ENCODE assay signal across 8 cellular contexts in the genomic region with DNA sequence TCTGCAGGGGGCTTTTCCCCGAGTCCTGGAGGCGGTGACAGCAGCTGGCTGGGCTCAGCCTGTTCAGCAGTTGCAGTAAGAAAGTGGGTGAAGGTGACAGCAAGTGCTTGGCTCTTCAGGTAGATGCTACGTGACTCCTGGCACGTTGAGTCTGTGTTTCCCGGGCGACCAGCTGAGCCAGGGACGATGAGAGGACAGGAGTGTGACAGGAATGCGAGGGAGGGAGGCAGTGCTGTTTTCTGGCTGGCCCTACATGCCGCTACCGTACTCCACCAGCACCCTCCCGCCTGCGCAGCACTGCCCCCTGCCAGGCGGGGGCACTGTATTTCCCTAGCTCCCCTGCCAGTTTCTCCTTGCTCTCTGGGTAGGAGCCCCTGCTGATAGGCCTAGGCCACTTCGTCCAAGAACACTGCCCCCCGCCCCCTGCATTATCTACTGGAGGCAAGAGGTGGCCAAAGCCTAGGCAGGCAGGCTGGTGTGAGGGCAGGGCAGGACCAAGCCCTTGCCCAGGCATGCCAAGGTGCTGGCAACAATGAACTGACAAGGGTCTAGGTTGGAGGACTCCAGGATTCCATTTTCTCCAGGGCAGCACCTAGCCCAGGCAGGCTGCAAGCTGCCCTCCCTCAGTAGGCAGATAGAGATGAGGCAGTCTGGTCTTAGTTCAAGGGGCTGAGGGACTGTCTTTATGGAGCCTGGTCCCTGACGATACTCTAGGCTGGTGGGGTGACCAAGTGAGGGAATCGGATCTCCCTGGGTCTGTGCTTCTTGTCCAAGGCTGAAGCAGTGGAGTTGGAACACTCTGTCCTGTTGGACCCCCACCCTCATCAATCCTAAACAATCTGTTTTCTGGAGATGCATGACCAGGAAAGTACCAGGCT. TPM values are rescaled to one million over a fixed set of nuclear protein-coding genes. Genes with fewer than 3 reads are reported as not detected.
DNase-seq lines count a peak whose midpoint lies in the region; ATAC-seq and TF ChIP-seq lines count a peak whose summit lies in the region.

No MANE protein-coding gene starts in this region.

- no peak overlapping the region for H2BK5ac ChIP-seq in H9 (ENCODE audit: insufficient read length, low read length)

- no peak overlapping the region for H3K23ac ChIP-seq in H9 (ENCODE audit: insufficient read length, low read depth, low read length)

- H2BK120ac ChIP-seq in H9 (ENCODE audit: low read depth, low read length, poor library complexity, severe bottlenecking): no peak overlapping the region

- H3K27ac Mint-ChIP-seq in Calu3 (ENCODE audit: unreplicated experiment) (peak overlapping the region; percentile 80), H9 (peak overlapping the region; percentile 27 to 85 (median 44); a peak in 4 of 7 replicates)

- no peak overlapping the region for H2BK15ac ChIP-seq in H9 (ENCODE audit: low read depth, low read length)

- H3K9ac ChIP-seq in H9 (ENCODE audit: extremely low read depth, insufficient read length, low read length) (no peak overlapping the region), colonic mucosa (ENCODE audit: low read depth in 2 of 2, low read length in 2 of 2) (peak overlapping the region in 1 of 2 donors; percentile 59)

- H3K4me3 ChIP-seq in WERI-Rb-1 (ENCODE audit: low read depth, low read length) (peak overlapping the region; percentile 41), colonic mucosa (no peak overlapping the region), lower leg skin (ENCODE audit: low read depth, poor library complexity, severe bottlenecking) (no peak overlapping the region)

- no peak overlapping the region for H2BK20ac ChIP-seq in H9 (ENCODE audit: low read depth, low read length, poor library complexity, severe bottlenecking)

- no peak overlapping the region for H4K8ac ChIP-seq in H9 (replicated peaks; ENCODE audit: insufficient read length, low read depth, low read length)

- H3K27ac ChIP-seq in H9 (ENCODE audit: insufficient read length, low read depth, low read length) (no peak overlapping the region), WERI-Rb-1 (peak overlapping the region; percentile 4), colonic mucosa (peak overlapping the region; percentile 27)

- peaks cover 68% of the 10 kb centered on the region for H3K36me3 Mint-ChIP-seq in Calu3 (ENCODE audit: insufficient read depth, unreplicated experiment)
- peaks cover 11 to 32% (median 29%) of the 10 kb centered on the region in 3 experiments for H3K36me3 Mint-ChIP-seq in H9 (ENCODE audit: insufficient read depth in 1 of 3, low read depth in 3 of 3)

- no peak overlapping the region for H4K91ac ChIP-seq in H9 (ENCODE audit: insufficient read length, low read depth, low read length)

- no CpG with 5 or more reads among the region's 17 CpGs for WGBS in H9 (ENCODE audit: extremely low coverage, insufficient read length, low lambda C conversion rate)
- WGBS in lower leg skin, 2 donors: 23 to 24% methylated on average over 16 to 17 of the region's 17 CpGs

- H3K56ac ChIP-seq in H9 (ENCODE audit: insufficient read length, low read depth, low read length): no peak overlapping the region

- no peak for TF ChIP-seq POLR2A in lower leg skin (IDR thresholded peaks at IDR 0.05)

- DNase-seq in Calu3: peak; percentile 87
- DNase-seq in H9: peak; percentile 88
- peak; percentile 81 for DNase-seq in NCI-H2029 treated with DMSO at 0.1 percent for 48 hours (lab: John Stamatoyannopoulos, UW)
- peak; percentile 87 for DNase-seq in WERI-Rb-1
- peak; percentile 79 for DNase-seq in colonic mucosa
- peak; percentile 42 to 88 for DNase-seq in lower leg skin (ENCODE audit: low spot score in 2 of 2)
- peak; percentile 27 to 42 for DNase-seq in stimulated activated CD8-positive, alpha-beta memory T cell treated with anti-CD3 and anti-CD28 coated beads, Interleukin-2, amount 100 ng/mL, for 48 hours (ENCODE audit: low read depth in 2 of 2)

- no TSS peak for BruUV-seq in Calu3 (replicated peaks; lab: Mats Ljungman, UMichigan)

- H2AK5ac ChIP-seq in H9 (ENCODE audit: insufficient read length, low read length): no peak overlapping the region

- H3K4me1 ChIP-seq in H9 (ENCODE audit: insufficient read depth, low read length) (peaks cover 4% of the 10 kb centered on the region), colonic mucosa (peaks cover 17% of the 10 kb centered on the region)

- no peaks in the 10 kb centered on the region for H3K23me2 ChIP-seq in H9 (ENCODE audit: insufficient read length, low read depth, low read length, poor library complexity, severe bottlenecking)

- no peak overlapping the region for H2AFZ ChIP-seq in H9 (ENCODE audit: low read length)

- intact Hi-C loops in Calu3 (cut with micrococcal nuclease; ENCODE audit: unreplicated experiment) (loop anchor here (5.0 kb wide), 3 partner anchors 34 to 334 kb away; no protein-coding TSS in a partner anchor), colonic mucosa (cut with DNase I) (loop anchor here (5.0 to 10.0 kb wide), 4 partner anchors 54 to 266 kb away; no protein-coding TSS in a partner anchor), lower leg skin (cut with DNase I; ENCODE audit: low total_unique reads) (loop anchor here (5.0 kb wide), 2 partner anchors 94 to 409 kb away; no protein-coding TSS in a partner anchor)

- H3K4me3 Mint-ChIP-seq in Calu3 (ENCODE audit: low read depth, unreplicated experiment) (peak overlapping the region; percentile 43), H9 (peak overlapping the region; percentile 39 to 63; a peak in 4 of 5 replicates)

- H3K4me2 ChIP-seq in H9 (ENCODE audit: insufficient read depth, insufficient read length, low read length): peak overlapping the region; percentile 5

- H3K9me3 ChIP-seq in H9 (ENCODE audit: control insufficient read depth, low read depth, low read length): no peaks in the 10 kb centered on the region
- no peaks in the 10 kb centered on the region for H3K9me3 ChIP-seq in WERI-Rb-1 (ENCODE audit: severe bottlenecking)
- H3K9me3 ChIP-seq in colonic mucosa: no peaks in the 10 kb centered on the region

- H3K79me2 ChIP-seq in H9 (ENCODE audit: insufficient read depth, low read length): no peaks in the 10 kb centered on the region

- no peaks in the 10 kb centered on the region for H3K79me1 ChIP-seq in H9 (ENCODE audit: insufficient read depth, low read depth, low read length, poor library complexity, severe bottlenecking)

- H2BK12ac ChIP-seq in H9 (ENCODE audit: insufficient read length, low read depth, low read length): no peak overlapping the region

- no peaks in the 10 kb centered on the region for H4K20me1 ChIP-seq in H9 (ENCODE audit: control insufficient read depth, insufficient read depth, insufficient read length)

- H3K27me3 Mint-ChIP-seq in Calu3 (ENCODE audit: unreplicated experiment): no peaks in the 10 kb centered on the region
- H3K27me3 Mint-ChIP-seq in H9 (ENCODE audit: low read depth): peaks cover 18% of the 10 kb centered on the region

- no peaks in the 10 kb centered on the region for H3K9me3 Mint-ChIP-seq in Calu3 (ENCODE audit: low read depth, unreplicated experiment)
- H3K9me3 Mint-ChIP-seq in H9: no peaks in the 10 kb centered on the region; a peak in 2 of 5 replicates

- peak overlapping the region; percentile 4 for H3K18ac ChIP-seq in H9 (ENCODE audit: insufficient read length, low read depth, low read length)

- peak; percentile 85 for TF ChIP-seq CTCF in Calu3 (IDR thresholded peaks at IDR 0.05; ENCODE audit: unreplicated experiment)
- TF ChIP-seq CTCF in H9 (conservative IDR thresholded peaks at IDR 0.05): peak; percentile 58; the same call in 2 of the 3 replicates
- peak; percentile 95 for TF ChIP-seq CTCF in WERI-Rb-1 (IDR thresholded peaks at IDR 0.05; ENCODE audit: low read depth, low read length)
- peak; percentile 69 for TF ChIP-seq CTCF in colonic mucosa (IDR thresholded peaks at IDR 0.05)
- TF ChIP-seq CTCF in lower leg skin (IDR thresholded peaks at IDR 0.05): no peak

- H3K14ac ChIP-seq in H9 (ENCODE audit: insufficient read depth, low read length): no peak overlapping the region; the same call in 1 of the 2 replicates

- no peak for ATAC-seq in GM19351 (IDR thresholded peaks at IDR 0.05; ENCODE audit: unreplicated experiment)

- no peak overlapping the region for H4K5ac ChIP-seq in H9 (ENCODE audit: insufficient read length, low read depth, low read length)

- H3K36me3 ChIP-seq in WERI-Rb-1: peaks cover 36% of the 10 kb centered on the region
- no peaks in the 10 kb centered on the region for H3K36me3 ChIP-seq in colonic mucosa

- H3K27me3 ChIP-seq in H9 (ENCODE audit: insufficient read depth, low read length): no peaks in the 10 kb centered on the region
- H3K27me3 ChIP-seq in WERI-Rb-1 (ENCODE audit: insufficient read depth, low read depth, severe bottlenecking): no peaks in the 10 kb centered on the region
- no peaks in the 10 kb centered on the region for H3K27me3 ChIP-seq in colonic mucosa

- CTCF ChIA-PET in Calu3 (lab: Charles Lee): interaction anchor here (0.7 to 6.2 kb wide), 16 partner anchors 18 to 1903 kb away, joined by 3 to 47 read pairs (median 5); a partner anchor contains a TSS

- H3K4me1 Mint-ChIP-seq in Calu3 (ENCODE audit: low read depth, unreplicated experiment) (peaks cover 40% of the 10 kb centered on the region), H9 (peaks cover 32 to 39% of the 10 kb centered on the region in 2 experiments)

- H3T11ph ChIP-seq in H9 (ENCODE audit: low read length): no peak overlapping the region

- no peak overlapping the region for H3K4ac ChIP-seq in H9 (ENCODE audit: low read depth, low read length)

RNA-seq across cellular contexts. Expression of a gene that starts 19.2 kb away (rescaled TPM):
- total RNA-seq in Calu3 (2022): 88.8 and 106 TPM in 2 replicates
- 65.1 and 67.3 TPM in 2 replicates for total RNA-seq in H9 (2021)
- 100 to 1,000 TPM in 1 of 2 donors, 10 to 100 TPM in 1; 83.6 to 120 TPM for total RNA-seq in colonic mucosa
- total RNA-seq in lower leg skin: 10 to 100 TPM; 42.5 to 56.2 (median 50.9) TPM

RNA-seq across cellular contexts. Expression of a gene that starts 23.6 kb away (rescaled TPM):
- total RNA-seq in Calu3 (2022) (0.15 and 0.19 TPM in 2 replicates), H9 (2021) (0.39 and 0.50 TPM in 2 replicates), colonic mucosa (not detected), lower leg skin (under 1 TPM in 2 of 4 donors, not detected in 2; 0.17 to 0.42 TPM)

RNA-seq across cellular contexts. Expression of a gene that starts 32.8 kb away (rescaled TPM):
- total RNA-seq in Calu3 (2022) (48.2 and 53.2 TPM in 2 replicates), H9 (2021) (46.3 and 47.6 TPM in 2 replicates), colonic mucosa (10 to 100 TPM; 47.7 to 48.8 TPM), lower leg skin (10 to 100 TPM; 20.8 to 31.1 (median 27.7) TPM)

RNA-seq across cellular contexts. Expression of a gene that starts 39.3 kb away (rescaled TPM):
- total RNA-seq in Calu3 (2022) (186 and 188 TPM in 2 replicates), H9 (2021) (67.6 and 72.2 TPM in 2 replicates), colonic mucosa (10 to 100 TPM; 50.0 to 51.7 TPM), lower leg skin (10 to 100 TPM; 31.1 to 39.9 (median 36.0) TPM)

Comparison
In these comparisons a context has a peak if more than half of its experiments do, and no peak if none do; other contexts are left out.
1. DNase-seq: peak in every context shown above with its lines; median percentile 88 in H9; 87 in Calu3; 87 in WERI-Rb-1; 81 in NCI-H2029 treated with DMSO at 0.1 percent for 48 hours; 79 in colonic mucosa; 65 in lower leg skin; 34 in stimulated activated CD8-positive, alpha-beta memory T cell treated with anti-CD3 and anti-CD28 coated beads, Interleukin-2, amount 100 ng/mL, for 48 hours.
2. CTCF ChIP-seq: peak in Calu3 (single experiment), H9 (single experiment), WERI-Rb-1 (single experiment) and colonic mucosa (single experiment); none in lower leg skin (0 of 3).